8 cellular contexts compared by ENCODE assay signal in the genomic region with DNA sequence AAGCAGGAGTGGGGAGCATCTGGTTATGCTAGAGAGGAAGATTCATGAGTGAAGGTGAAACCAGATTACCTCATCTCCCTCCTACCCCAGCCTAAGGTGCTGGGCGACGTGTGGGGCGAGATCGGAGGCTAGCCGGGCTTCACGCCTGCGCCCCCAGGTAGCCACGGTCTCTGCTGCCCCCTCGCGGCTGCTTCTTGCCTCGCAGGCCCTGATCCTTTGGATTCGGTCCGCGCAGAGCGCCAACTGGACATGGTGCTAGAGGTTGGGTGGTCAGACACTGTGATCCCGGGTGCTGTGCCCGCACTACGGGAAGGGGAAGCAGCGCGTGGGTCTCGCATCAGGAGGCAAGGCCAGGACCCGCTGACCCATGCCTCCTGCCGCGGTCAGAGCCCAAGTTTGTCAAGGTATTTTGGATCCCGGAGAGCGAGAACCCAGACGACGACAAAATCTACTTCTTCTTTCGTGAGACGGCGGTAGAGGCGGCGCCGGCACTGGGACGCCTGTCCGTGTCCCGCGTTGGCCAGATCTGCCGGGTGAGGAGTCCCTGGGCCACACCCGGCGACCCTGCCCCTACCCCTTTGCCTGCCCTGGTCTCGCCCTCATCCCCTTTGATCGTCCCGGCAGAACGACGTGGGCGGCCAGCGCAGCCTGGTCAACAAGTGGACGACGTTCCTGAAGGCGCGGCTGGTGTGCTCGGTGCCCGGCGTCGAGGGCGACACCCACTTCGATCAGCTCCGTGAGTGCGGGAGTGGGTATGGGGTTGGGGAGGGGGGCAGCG. TPM values are rescaled to one million over a fixed set of nuclear protein-coding genes. Genes with fewer than 3 reads are reported as not detected.
DNase-seq lines count a peak whose midpoint lies in the region; ATAC-seq and TF ChIP-seq lines count a peak whose summit lies in the region.

No MANE protein-coding gene starts in this region.

- no peaks in the 10 kb centered on the region for H3F3A ChIP-seq in DOHH2 (ENCODE audit: control insufficient read depth, insufficient read depth)

- H3K36me3 ChIP-seq in DOHH2 (ENCODE audit: control insufficient read depth, low read length) (no peaks in the 10 kb centered on the region), parathyroid adenoma (ENCODE audit: control insufficient read depth, insufficient read depth, low read length) (no peaks in the 10 kb centered on the region), tibial artery (peaks cover 0 to 17% (median 0%) of the 10 kb centered on the region in 3 donors)

- DNase-seq in Right ventricle myocardium superior (peak; percentile 93), tibial artery (peak; percentile 81 to 91)

- H3K9me3 ChIP-seq in DOHH2 (ENCODE audit: control insufficient read depth, insufficient read depth, low read length) (no peaks in the 10 kb centered on the region), parathyroid adenoma (ENCODE audit: control insufficient read depth, low read length) (no peaks in the 10 kb centered on the region), tibial artery (no peaks in the 10 kb centered on the region)

- peak; percentile 94 for TF ChIP-seq CTCF in DOHH2 (IDR thresholded peaks at IDR 0.05; ENCODE audit: low read depth, low read length, poor library complexity, severe bottlenecking)
- TF ChIP-seq CTCF in LNCAP (IDR thresholded peaks at IDR 0.05), result peak; percentile 94
- peak; percentile 98 for TF ChIP-seq CTCF in parathyroid adenoma (IDR thresholded peaks at IDR 0.05)
- TF ChIP-seq CTCF in tibial artery (IDR thresholded peaks at IDR 0.05), result peak; percentile 98 to 99

- H4K20me1 ChIP-seq in DOHH2 (ENCODE audit: control insufficient read depth, insufficient read depth, low read depth, low read length), result no peaks in the 10 kb centered on the region

- H3K4me3 ChIP-seq in DOHH2 (ENCODE audit: low read length), result peak overlapping the region; percentile 21; the same call in 1 of the 2 replicates
- peak overlapping the region; percentile 41 for H3K4me3 ChIP-seq in parathyroid adenoma (ENCODE audit: low read depth, low read length)
- H3K4me3 ChIP-seq in tibial artery, result peak overlapping the region; percentile 22 to 44

- no peaks in the 10 kb centered on the region for H3K79me2 ChIP-seq in DOHH2 (ENCODE audit: control insufficient read depth, low read length)
- H3K79me2 ChIP-seq in parathyroid adenoma, result peaks cover 10% of the 10 kb centered on the region

- peaks cover 50% of the 10 kb centered on the region for H3K27me3 ChIP-seq in DOHH2 (ENCODE audit: control insufficient read depth, low read length)
- H3K27me3 ChIP-seq in parathyroid adenoma (ENCODE audit: control insufficient read depth, insufficient read depth, low read length), result no peaks in the 10 kb centered on the region
- no peaks in the 10 kb centered on the region for H3K27me3 ChIP-seq in tibial artery

- peaks cover 26% of the 10 kb centered on the region for H3K4me1 Mint-ChIP-seq in activated naive CD4-positive, alpha-beta T cell treated with anti-CD3 and anti-CD28 coated beads, Interleukin-2, amount 50 U/mL, for 24 hours

- H3K4me3 Mint-ChIP-seq in activated naive CD4-positive, alpha-beta T cell treated with anti-CD3 and anti-CD28 coated beads, Interleukin-2, amount 50 U/mL, for 24 hours, result peak overlapping the region; percentile 69

- peak overlapping the region; percentile 68 for H3K27ac Mint-ChIP-seq in activated naive CD4-positive, alpha-beta T cell treated with anti-CD3 and anti-CD28 coated beads, Interleukin-2, amount 50 U/mL, for 24 hours

- peaks cover 19% of the 10 kb centered on the region for H3K27me3 Mint-ChIP-seq in activated naive CD4-positive, alpha-beta T cell treated with anti-CD3 and anti-CD28 coated beads, Interleukin-2, amount 50 U/mL, for 24 hours

- no peaks in the 10 kb centered on the region for H3K9me2 ChIP-seq in DOHH2 (replicated peaks; ENCODE audit: control insufficient read depth, low read length)

- H3K27ac ChIP-seq in DOHH2 (ENCODE audit: low read depth, low read length) (no peak overlapping the region), parathyroid adenoma (peak overlapping the region; percentile 98), tibial artery (no peak overlapping the region)

- no peaks in the 10 kb centered on the region for H3K36me3 Mint-ChIP-seq in activated naive CD4-positive, alpha-beta T cell treated with anti-CD3 and anti-CD28 coated beads, Interleukin-2, amount 50 U/mL, for 24 hours

- H3K4me1 ChIP-seq in DOHH2 (ENCODE audit: control insufficient read depth, low read length) (peaks cover 13% of the 10 kb centered on the region), parathyroid adenoma (peaks cover 51% of the 10 kb centered on the region), tibial artery (peaks cover 0 to 53% (median 33%) of the 10 kb centered on the region in 4 donors)

- ATAC-seq in GM21737 (IDR thresholded peaks at IDR 0.05; ENCODE audit: unreplicated experiment), result peak; percentile 87
- peak; percentile 74 for ATAC-seq in SK-N-SH treated with all-trans-retinoic acid at 6 μM for 48 hours
- ATAC-seq in Right ventricle myocardium superior (ENCODE audit: poor library complexity), result peak; percentile 76

- intact Hi-C loops in Right ventricle myocardium superior (cut with DNase I) (loop anchor here (2.0 to 5.0 kb wide), 2 partner anchors 49 to 80 kb away; a partner anchor contains a TSS), tibial artery (cut with DNase I; ENCODE audit: low total_unique reads) (loop anchor here (2.0 to 10.0 kb wide), 2 partner anchors 80 to 148 kb away; no protein-coding TSS in a partner anchor)

- no peak overlapping the region for H3K9ac ChIP-seq in parathyroid adenoma

- peak overlapping the region; percentile 50 for H3K4me2 ChIP-seq in DOHH2 (ENCODE audit: low read length)
- peak overlapping the region; percentile 84 for H3K4me2 ChIP-seq in parathyroid adenoma (ENCODE audit: low read length)

- no peaks in the 10 kb centered on the region for H3K9me3 Mint-ChIP-seq in activated naive CD4-positive, alpha-beta T cell treated with anti-CD3 and anti-CD28 coated beads, Interleukin-2, amount 50 U/mL, for 24 hours

- peak overlapping the region; percentile 65 for H2AFZ ChIP-seq in parathyroid adenoma

TF ChIP-seq in SK-N-SH treated with all-trans-retinoic acid at 6 μM for 48 hours, 23 proteins besides CTCF, POLR2A, EP300 and RAD21:
- TF ChIP-seq TCF4 (CRISPR knock-in tag; IDR thresholded peaks at IDR 0.05; ENCODE audit: borderline replicate concordance), result no peak
- TF ChIP-seq GLIS3 (CRISPR knock-in tag; IDR thresholded peaks at IDR 0.05), result no peak
- TF ChIP-seq ESRRG (CRISPR knock-in tag; IDR thresholded peaks at IDR 0.05), result no peak
- no peak for TF ChIP-seq RARB (CRISPR knock-in tag; IDR thresholded peaks at IDR 0.05)
- TF ChIP-seq ARNTL (CRISPR knock-in tag; IDR thresholded peaks at IDR 0.05; ENCODE audit: borderline replicate concordance, low read depth), result no peak
- TF ChIP-seq PPARA (CRISPR knock-in tag; IDR thresholded peaks at IDR 0.05; ENCODE audit: borderline replicate concordance), result no peak
- no peak for TF ChIP-seq CSDC2 (CRISPR knock-in tag; IDR thresholded peaks at IDR 0.05)
- no peak for TF ChIP-seq ZFP30 (CRISPR knock-in tag; IDR thresholded peaks at IDR 0.05)
- no peak for TF ChIP-seq ZC3H10 (CRISPR knock-in tag; IDR thresholded peaks at IDR 0.05)

RNA-seq across cellular contexts. Expression of a gene that starts 4.2 kb away (rescaled TPM):
- total RNA-seq in Right ventricle myocardium superior, result 19.9 TPM

RNA-seq across cellular contexts. Expression of a gene that starts 5.8 kb away (rescaled TPM):
- total RNA-seq in Right ventricle myocardium superior, result 29.6 TPM

RNA-seq across cellular contexts. Expression of a gene that starts 19.1 kb away (rescaled TPM):
- total RNA-seq in Right ventricle myocardium superior, result 70.1 TPM

RNA-seq across cellular contexts. Expression of a gene that starts 26.1 kb away (rescaled TPM):
- total RNA-seq in Right ventricle myocardium superior, result 1.2 TPM

RNA-seq across cellular contexts. Expression of a gene that starts 26.1 kb away (rescaled TPM):
- 6.3 TPM for total RNA-seq in Right ventricle myocardium superior
